ENCODE assay signal across 26 cellular contexts in genomic region chr1:92879316-92879968, GRCh38. TPM values are rescaled to one million over a fixed set of nuclear protein-coding genes. Genes with fewer than 3 reads are reported as not detected.
DNase-seq lines count a peak whose midpoint lies in the region; TF ChIP-seq lines count a peak whose summit lies in the region.
"Had no signal": no experiment of that assay in that cellular context is flagged by ENCODE, and none has a peak within 500 bp of the region (broad histone marks: within the 10 kb centered on the region; RNA-seq: fewer than 3 reads in every experiment).

No MANE protein-coding gene starts in this region.

- H3K36me3 Mint-ChIP-seq in activated CD4-positive, alpha-beta T cell treated with anti-CD3 and anti-CD28 coated beads, Interleukin-2, amount 10 ng/mL, durations not matched to agents 7 days and 5 days (ENCODE audit: low read depth) = peaks cover 17% of the 10 kb centered on the region
- H3K36me3 Mint-ChIP-seq in activated T-helper 1 cell treated with anti-CD3 and anti-CD28 coated beads, Interleukin-12 subunit alpha, Interleukin-12 subunit beta, Interleukin-2, Interleukin-4 antibody, amounts not matched to agents 30 ng/mL and 10 ng/mL and 1 ng/mL, durations not matched to agents 14 hours and 24 hours and 36 hours (ENCODE audit: low read depth) = peaks cover 11% of the 10 kb centered on the region

- peaks cover 50% of the 10 kb centered on the region for H3K4me1 Mint-ChIP-seq in activated CD4-positive, alpha-beta T cell treated with anti-CD3 and anti-CD28 coated beads, Interleukin-2, amount 10 ng/mL, durations not matched to agents 7 days and 5 days
- H3K4me1 Mint-ChIP-seq in activated T-helper 1 cell treated with anti-CD3 and anti-CD28 coated beads, Interleukin-12 subunit alpha, Interleukin-12 subunit beta, Interleukin-2, Interleukin-4 antibody, amounts not matched to agents 30 ng/mL and 10 ng/mL and 1 ng/mL, durations not matched to agents 14 hours and 24 hours and 36 hours (ENCODE audit: low read depth) = peaks cover 30% of the 10 kb centered on the region

- peaks cover 3% of the 10 kb centered on the region for H3K9me3 Mint-ChIP-seq in activated CD4-positive, alpha-beta T cell treated with anti-CD3 and anti-CD28 coated beads, Interleukin-2, amount 10 ng/mL, durations not matched to agents 7 days and 5 days
- H3K9me3 Mint-ChIP-seq in activated T-helper 1 cell treated with anti-CD3 and anti-CD28 coated beads, Interleukin-12 subunit alpha, Interleukin-12 subunit beta, Interleukin-2, Interleukin-4 antibody, amounts not matched to agents 30 ng/mL and 10 ng/mL and 1 ng/mL, durations not matched to agents 14 hours and 24 hours and 36 hours = no peaks in the 10 kb centered on the region
- H3K9me3 Mint-ChIP-seq: neural crest cell had no signal

- peak overlapping the region; percentile 32 for H3K27ac ChIP-seq in OCI-LY1 (ENCODE audit: low read depth, low read length, poor library complexity, severe bottlenecking)
- H3K27ac ChIP-seq: A549, breast epithelium, gastroesophageal sphincter, upper lobe of left lung had no signal

- peak overlapping the region; percentile 57 for H3K27ac Mint-ChIP-seq in activated CD4-positive, alpha-beta T cell treated with anti-CD3 and anti-CD28 coated beads, Interleukin-2, amount 10 ng/mL, durations not matched to agents 7 days and 5 days
- no peak overlapping the region for H3K27ac Mint-ChIP-seq in activated T-helper 1 cell treated with anti-CD3 and anti-CD28 coated beads, Interleukin-12 subunit alpha, Interleukin-12 subunit beta, Interleukin-2, Interleukin-4 antibody, amounts not matched to agents 30 ng/mL and 10 ng/mL and 1 ng/mL, durations not matched to agents 14 hours and 24 hours and 36 hours
- H3K27ac Mint-ChIP-seq: activated CD8-positive, alpha-beta T cell treated with anti-CD3 and anti-CD28 coated beads, Interleukin-2, amount 10 ng/mL, durations not matched to agents 7 days and 5 days had no signal

- H2AFZ ChIP-seq in OCI-LY1 (ENCODE audit: low read length) = no peak overlapping the region

- no peaks in the 10 kb centered on the region for H3K27me3 ChIP-seq in OCI-LY1 (ENCODE audit: insufficient read depth, low read length)
- H3K27me3 ChIP-seq: breast epithelium, gastroesophageal sphincter, upper lobe of left lung had no signal

- TF ChIP-seq CTCF in OCI-LY1 (IDR thresholded peaks at IDR 0.05; ENCODE audit: low read length) = no peak

- H3K27me3 Mint-ChIP-seq in activated CD4-positive, alpha-beta T cell treated with anti-CD3 and anti-CD28 coated beads, Interleukin-2, amount 10 ng/mL, durations not matched to agents 7 days and 5 days = no peaks in the 10 kb centered on the region
- H3K27me3 Mint-ChIP-seq in activated T-helper 1 cell treated with anti-CD3 and anti-CD28 coated beads, Interleukin-12 subunit alpha, Interleukin-12 subunit beta, Interleukin-2, Interleukin-4 antibody, amounts not matched to agents 30 ng/mL and 10 ng/mL and 1 ng/mL, durations not matched to agents 14 hours and 24 hours and 36 hours (ENCODE audit: insufficient read depth) = no peaks in the 10 kb centered on the region

- CTCF ChIA-PET in activated CD4-positive, alpha-beta T cell treated with anti-CD3 and anti-CD28 coated beads, Interleukin-2, amount 10 ng/mL, durations not matched to agents 7 days and 5 days (lab: Charles Lee) = interaction anchor here (1.5 to 1.9 kb wide), 3 partner anchors 9 to 81 kb away, joined by 3 to 7 read pairs (median 6); partner anchors contain the start of gene DIPK1A

- no peak overlapping the region for H3K4me3 Mint-ChIP-seq in activated CD4-positive, alpha-beta T cell treated with anti-CD3 and anti-CD28 coated beads, Interleukin-2, amount 10 ng/mL, durations not matched to agents 7 days and 5 days
- H3K4me3 Mint-ChIP-seq in activated T-helper 1 cell treated with anti-CD3 and anti-CD28 coated beads, Interleukin-12 subunit alpha, Interleukin-12 subunit beta, Interleukin-2, Interleukin-4 antibody, amounts not matched to agents 30 ng/mL and 10 ng/mL and 1 ng/mL, durations not matched to agents 14 hours and 24 hours and 36 hours = no peak overlapping the region
- H3K4me3 Mint-ChIP-seq: activated CD8-positive, alpha-beta T cell treated with anti-CD3 and anti-CD28 coated beads, Interleukin-2, amount 10 ng/mL, durations not matched to agents 7 days and 5 days; neural crest cell had no signal

- intact Hi-C loops in activated T-helper 1 cell treated with anti-CD3 and anti-CD28 coated beads, Interleukin-12 subunit alpha, Interleukin-12 subunit beta, Interleukin-2, Interleukin-4 antibody, amounts not matched to agents 30 ng/mL and 10 ng/mL and 1 ng/mL, durations not matched to agents 14 hours and 24 hours and 36 hours (cut with micrococcal nuclease) = no loop called here

- POLR2A ChIA-PET in activated CD4-positive, alpha-beta T cell treated with anti-CD3 and anti-CD28 coated beads, Interleukin-2, amount 10 ng/mL, durations not matched to agents 7 days and 5 days (lab: Charles Lee) = no interaction called here

- peaks cover 19% of the 10 kb centered on the region for H3K36me3 ChIP-seq in OCI-LY1 (ENCODE audit: insufficient read depth, low read length)
- H3K36me3 ChIP-seq: breast epithelium, gastroesophageal sphincter, upper lobe of left lung had no signal

- no peak for DNase-seq in activated CD4-positive, alpha-beta T cell treated with anti-CD3 and anti-CD28 coated beads, Interleukin-2, amount 10 ng/mL, durations not matched to agents 7 days and 5 days
- no peak for DNase-seq in activated CD4-positive, alpha-beta T cell treated with anti-CD3 and anti-CD28 coated beads, Interleukin-2, amount 50 U/mL, for 4 hours
- DNase-seq in foreskin melanocyte = peak; percentile 26
- no peak for DNase-seq in activated T-helper 1 cell treated with anti-CD3 and anti-CD28 coated beads, Interleukin-12 subunit alpha, Interleukin-12 subunit beta, Interleukin-2, Interleukin-4 antibody, amounts not matched to agents 30 ng/mL and 10 ng/mL and 1 ng/mL, durations not matched to agents 14 hours and 24 hours and 36 hours (ENCODE audit: low spot score)
- DNase-seq in occipital lobe (lab: John Stamatoyannopoulos, UW) = no peak
- no peak for DNase-seq in HPDE6-E6E7 (ENCODE audit: extremely low spot score)
- no peak for DNase-seq in SHP77 (lab: John Stamatoyannopoulos, UW)
- DNase-seq: activated CD4-positive, CD25-positive, alpha-beta regulatory T cell; activated CD8-positive, alpha-beta T cell treated with anti-CD3 and anti-CD28 coated beads, Interleukin-2, amount 10 ng/mL, durations not matched to agents 7 days and 5 days; activated T-cell treated with anti-CD3 and anti-CD28 coated beads for 4 hours; amniotic stem cell; COR-L47; DMS79; H7; hippocampal formation; NCI-H187 treated with DMSO at 0.1 percent for 48 hours; NCI-H446 treated with DMSO at 0.1 percent for 48 hours; PC-3; stimulated activated naive CD8-positive, alpha-beta T cell treated with anti-CD3 and anti-CD28 coated beads, Interleukin-15, Interleukin-2, amounts not matched to agents 100 U/mL and 50 U/mL, for 24 hours; SW 1271 had no signal

- peaks cover 46% of the 10 kb centered on the region for H3K4me1 ChIP-seq in OCI-LY1 (ENCODE audit: insufficient read depth, low read length, severe bottlenecking)
- H3K4me1 ChIP-seq: breast epithelium had no signal

- no peaks in the 10 kb centered on the region for H3K9me3 ChIP-seq in OCI-LY1 (ENCODE audit: low read length)
- H3K9me3 ChIP-seq: A549, breast epithelium, gastroesophageal sphincter, upper lobe of left lung had no signal

- H3K79me2 ChIP-seq in OCI-LY1 (ENCODE audit: insufficient read depth, low read length) = peaks cover 47% of the 10 kb centered on the region

- H3K9ac ChIP-seq in OCI-LY1 (ENCODE audit: low read length) = no peak overlapping the region

- H3K4me3 ChIP-seq in OCI-LY1 (ENCODE audit: low read depth, low read length, poor library complexity, severe bottlenecking) = no peak overlapping the region
- H3K4me3 ChIP-seq: A549, breast epithelium, gastroesophageal sphincter, upper lobe of left lung had no signal

- H3K9me2 ChIP-seq in OCI-LY1 (ENCODE audit: low read depth, low read length) = no peaks in the 10 kb centered on the region

- H3K4me2 ChIP-seq in OCI-LY1 (ENCODE audit: low read length) = no peak overlapping the region
- H3K4me2 ChIP-seq: A549 had no signal

- H4K20me1 ChIP-seq in OCI-LY1 (ENCODE audit: insufficient read depth, low read length) = no peaks in the 10 kb centered on the region

- no peaks in the 10 kb centered on the region for H3F3A ChIP-seq in OCI-LY1 (ENCODE audit: insufficient read depth, low read length)

RNA-seq across cellular contexts. Expression of gene RPL5, which starts 47.6 kb away (rescaled TPM):
- 100 to 1,000 TPM; 721 to 748 TPM for total RNA-seq in activated CD4-positive, alpha-beta T cell treated with anti-CD3 and anti-CD28 coated beads, Interleukin-2, amount 10 ng/mL, durations not matched to agents 7 days and 5 days
- 1,115 and 1,120 TPM in 2 replicates for total RNA-seq in activated T-helper 1 cell treated with anti-CD3 and anti-CD28 coated beads, Interleukin-12 subunit alpha, Interleukin-12 subunit beta, Interleukin-2, Interleukin-4 antibody, amounts not matched to agents 30 ng/mL and 10 ng/mL and 1 ng/mL, durations not matched to agents 14 hours and 24 hours and 36 hours
- 1,360 TPM for total RNA-seq in occipital lobe
